ENCODE assay signal across 8 cellular contexts in the genomic region with DNA sequence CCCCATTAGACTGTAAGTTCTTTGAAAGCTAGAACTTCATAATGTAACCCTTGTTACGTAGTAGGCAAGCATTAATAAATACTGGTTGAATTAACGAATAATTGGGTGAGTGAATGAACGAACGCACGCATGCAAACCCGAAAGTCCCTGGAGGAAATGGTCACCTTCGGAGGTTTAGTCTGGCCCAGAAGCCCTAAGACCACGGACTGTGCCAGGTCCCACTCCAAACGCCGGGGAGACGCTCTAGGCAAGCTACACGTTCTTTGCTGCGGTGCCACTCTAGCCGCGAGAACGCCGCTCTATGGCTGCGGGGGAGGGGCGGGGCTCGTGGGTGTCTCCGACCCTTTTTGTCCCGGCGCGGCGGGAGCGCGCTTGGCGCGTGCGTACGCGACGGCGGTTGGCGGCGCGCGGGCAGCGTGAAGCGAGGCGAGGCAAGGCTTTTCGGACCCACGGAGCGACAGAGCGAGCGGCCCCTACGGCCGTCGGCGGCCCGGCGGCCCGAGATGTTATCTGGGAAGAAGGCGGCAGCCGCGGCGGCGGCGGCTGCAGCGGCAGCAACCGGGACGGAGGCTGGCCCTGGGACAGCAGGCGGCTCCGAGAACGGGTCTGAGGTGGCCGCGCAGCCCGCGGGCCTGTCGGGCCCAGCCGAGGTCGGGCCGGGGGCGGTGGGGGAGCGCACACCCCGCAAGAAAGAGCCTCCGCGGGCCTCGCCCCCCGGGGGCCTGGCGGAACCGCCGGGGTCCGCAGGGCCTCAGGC. TPM values are rescaled to one million over a fixed set of nuclear protein-coding genes. Genes with fewer than 3 reads are reported as not detected.
DNase-seq lines count a peak whose midpoint lies in the region; ATAC-seq and TF ChIP-seq lines count a peak whose summit lies in the region.

A gene (plus strand): TSS at position 375 of the 757 bp plus-strand sequence. CDS start 129 bp downstream, at position 504.

- H3K4me3 ChIP-seq in AG09309 (ENCODE audit: control insufficient read depth, low read depth, low read length) (peak within 1 kb of the TSS; percentile 89), spleen (peak within 1 kb of the TSS; percentile 83 to 97 (median 90))

- POLR2A ChIA-PET in activated B cell treated with CpG ODN at 0.5 μM for 24 hours (lab: Charles Lee): interaction anchor here (0.6 to 1.2 kb wide), 6 partner anchors 18 to 995 kb away, joined by 3 to 13 read pairs (median 5); a partner anchor contains a TSS

- CTCF ChIA-PET in activated B cell treated with CpG ODN at 0.5 μM for 24 hours (lab: Charles Lee): no interaction called here

- WGBS in spleen, 5 donors: 0 to 1% (median 1%) methylated on average over 59 to 84 of the region's 84 CpGs

- intact Hi-C loops in activated B cell treated with CpG ODN at 0.5 μM for 24 hours (cut with micrococcal nuclease): loop anchor here (1.0 to 2.0 kb wide), 3 partner anchors 96 to 672 kb away; a partner anchor contains a TSS
- intact Hi-C loops in spleen (cut with DNase I; ENCODE audit: low total_unique reads): no loop called here

- H3K27ac Mint-ChIP-seq in activated B cell treated with CpG ODN at 0.5 μM for 24 hours: peak within 1 kb of the TSS; percentile 84
- peak within 1 kb of the TSS; percentile 82 to 98 (median 92) for H3K27ac Mint-ChIP-seq in immature natural killer cell

- H3K4me1 ChIP-seq in spleen: peaks cover 10 to 51% (median 24%) of the 10 kb centered on the region in 6 donors

- TF ChIP-seq CTCF in AG09309 (IDR thresholded peaks at IDR 0.05; ENCODE audit: control insufficient read depth, insufficient read depth, low read depth, low read length, missing control alignments) (peak; percentile 43), activated B cell treated with CpG ODN at 0.5 μM for 24 hours (IDR thresholded peaks at IDR 0.05) (no peak), spleen (IDR thresholded peaks at IDR 0.05 in 8 of 11, conservative IDR thresholded peaks at IDR 0.05 in 3 of 11) (peak in 2 of 11 experiments; percentile 20 to 29)

- ATAC-seq in GM18907 (IDR thresholded peaks at IDR 0.05; ENCODE audit: unreplicated experiment) (peak; percentile 92), HG03159 (IDR thresholded peaks at IDR 0.05; ENCODE audit: unreplicated experiment) (peak; percentile 86), activated B cell treated with CpG ODN at 0.5 μM for 24 hours (ENCODE audit: low read depth) (peak; percentile 98)

- H3K36me3 Mint-ChIP-seq in activated B cell treated with CpG ODN at 0.5 μM for 24 hours (ENCODE audit: low read depth) (peaks cover 7% of the 10 kb centered on the region), immature natural killer cell (peaks cover 0 to 7% (median 5%) of the 10 kb centered on the region in 3 donors)

- H3K4me3 Mint-ChIP-seq in activated B cell treated with CpG ODN at 0.5 μM for 24 hours: peak within 1 kb of the TSS; percentile 93
- H3K4me3 Mint-ChIP-seq in immature natural killer cell: peak within 1 kb of the TSS; percentile 95 to 100 (median 97)

- H3K27me3 ChIP-seq in spleen (replicated peaks in 1 of 7): no peaks in the 10 kb centered on the region

- H3K36me3 ChIP-seq in spleen: no peaks in the 10 kb centered on the region

- peak in 1 of 3 donors; percentile 50 for TF ChIP-seq POLR2A in spleen (IDR thresholded peaks at IDR 0.05)

- H3K4me1 Mint-ChIP-seq in activated B cell treated with CpG ODN at 0.5 μM for 24 hours: peaks cover 38% of the 10 kb centered on the region
- peaks cover 35 to 49% of the 10 kb centered on the region in 2 donors for H3K4me1 Mint-ChIP-seq in immature natural killer cell

- H3K9me3 Mint-ChIP-seq in activated B cell treated with CpG ODN at 0.5 μM for 24 hours: peaks cover 3% of the 10 kb centered on the region
- no peaks in the 10 kb centered on the region for H3K9me3 Mint-ChIP-seq in immature natural killer cell

- H3K27me3 Mint-ChIP-seq in activated B cell treated with CpG ODN at 0.5 μM for 24 hours (no peaks in the 10 kb centered on the region), immature natural killer cell (ENCODE audit: low read depth in 3 of 3) (peaks cover 0 to 4% (median 0%) of the 10 kb centered on the region in 3 donors)

- peaks cover 0 to 12% (median 10%) of the 10 kb centered on the region in 8 donors for H3K9me3 ChIP-seq in spleen

- H3K27ac ChIP-seq in caudate nucleus (ENCODE audit: low read depth, low read length): peak within 1 kb of the TSS; percentile 68
- peak within 1 kb of the TSS; percentile 85 to 92 (median 90) for H3K27ac ChIP-seq in spleen

- DNase-seq in AG09309 (ENCODE audit: low read depth) (peak; percentile 87), NCI-H2227 treated with DMSO at 0.1 percent for 48 hours (lab: John Stamatoyannopoulos, UW) (peak; percentile 98), activated B cell treated with CpG ODN at 0.5 μM for 24 hours (peak; percentile 96), caudate nucleus (lab: John Stamatoyannopoulos, UW) (peak; percentile 29 to 98 (median 94)), immature natural killer cell (peak; percentile 92 to 95 (median 92)), spleen (peak; percentile 99)

RNA-seq across cellular contexts. Expression of the gene that starts here (rescaled TPM):
- total RNA-seq in activated B cell treated with CpG ODN at 0.5 μM for 24 hours: 40.7 and 41.5 TPM in 2 replicates
- polyA plus RNA-seq in immature natural killer cell: 10 to 100 TPM; 28.8 to 45.3 (median 45.0) TPM
- total RNA-seq in spleen: 10 to 100 TPM; 36.3 to 47.2 (median 39.2) TPM
- polyA plus RNA-seq in spleen: 10 to 100 TPM; 18.4 to 23.2 (median 21.6) TPM

Comparison
In these comparisons a context has a peak if more than half of its experiments do, and no peak if none do; other contexts are left out.
1. Peak in every context shown above with its lines: DNase-seq, ATAC-seq, H3K4me3 ChIP-seq and H3K27ac ChIP-seq.